In genomic region chr5:144122641-144123040, GRCh38 we compare ENCODE assay signal across 18 cellular contexts. TPM values are rescaled to one million over a fixed set of nuclear protein-coding genes. Genes with fewer than 3 reads are reported as not detected.
DNase-seq lines count a peak whose midpoint lies in the region; ATAC-seq, FAIRE-seq and TF ChIP-seq lines count a peak whose summit lies in the region.
"Had no signal": no experiment of that assay in that cellular context is flagged by ENCODE, and none has a peak within 500 bp of the region (broad histone marks: within the 10 kb centered on the region; RNA-seq: fewer than 3 reads in every experiment).

No MANE protein-coding gene starts in this region.

- H3F3A ChIP-seq in SK-N-SH (replicated peaks; ENCODE audit: insufficient read depth) = peaks cover 5% of the 10 kb centered on the region

- H3K27ac ChIP-seq in SK-N-SH (ENCODE audit: low read depth in 2 of 2, low read length in 1 of 2) (no peak overlapping the region), keratinocyte (ENCODE audit: control insufficient read depth, insufficient read depth, low read length) (no peak overlapping the region), coronary artery (no peak overlapping the region)
- H3K27ac ChIP-seq: 22Rv1, A549, C4-2B, HL-60 had no signal

- H3K79me2 ChIP-seq in SK-N-SH (ENCODE audit: insufficient read depth) (no peaks in the 10 kb centered on the region), keratinocyte (ENCODE audit: control insufficient read depth, insufficient read depth, low read length) (no peaks in the 10 kb centered on the region)

- H3K4me3 ChIP-seq in SK-N-SH (ENCODE audit: low read depth in 2 of 2, low read length in 1 of 2) (no peak overlapping the region), keratinocyte (ENCODE audit: control insufficient read depth in 2 of 3, extremely low read depth in 1 of 3, insufficient read depth in 2 of 3, low read depth in 1 of 3, low read length in 3 of 3) (no peak overlapping the region), coronary artery (no peak overlapping the region)
- H3K4me3 ChIP-seq: A549 had no signal

- H3K9ac ChIP-seq in SK-N-SH = no peak overlapping the region
- no peak overlapping the region for H3K9ac ChIP-seq in keratinocyte (ENCODE audit: control insufficient read depth, extremely low read depth, insufficient read depth, low read length)

- no peak for TF ChIP-seq EP300 in SK-N-SH (IDR thresholded peaks at IDR 0.05; ENCODE audit: borderline replicate concordance in 1 of 2, low read depth in 1 of 2, low read length in 1 of 2)

- H3K27me3 ChIP-seq in SK-N-SH (ENCODE audit: insufficient read depth) (no peaks in the 10 kb centered on the region), keratinocyte (ENCODE audit: control insufficient read depth, extremely low read depth, insufficient read depth, low read length) (no peaks in the 10 kb centered on the region)

- no peak for TF ChIP-seq CTCF in SK-N-SH (IDR thresholded peaks at IDR 0.05)
- no peak for TF ChIP-seq CTCF in keratinocyte (optimal IDR thresholded peaks at IDR 0.05 in 1 of 3, IDR thresholded peaks at IDR 0.05 in 1 of 3, conservative IDR thresholded peaks at IDR 0.05 in 1 of 3; ENCODE audit: extremely low read depth in 1 of 3, insufficient read depth in 2 of 3, low read length in 3 of 3)
- no peak for TF ChIP-seq CTCF in coronary artery (IDR thresholded peaks at IDR 0.05)

- no peak for TF ChIP-seq POLR2A in GM12892 (IDR thresholded peaks at IDR 0.05; ENCODE audit: low read depth, low read length)

- CTCF ChIA-PET in SK-N-SH (lab: Yijun Ruan, JAX) = interaction anchor here (1.3 to 3.5 kb wide), 2 partner anchors 10 to 19 kb away, joined by 4 to 12 read pairs; no protein-coding TSS in a partner anchor

- 80% methylated on average over 3 of the region's 3 CpGs for WGBS in SK-N-SH (ENCODE audit: low lambda C conversion rate)

- no peak for FAIRE-seq in keratinocyte (lab: Jason Lieb, UNC)
- no peak for FAIRE-seq in GM12892 (lab: Jason Lieb, UNC)
- FAIRE-seq: A549, H54 had no signal

- no peaks in the 10 kb centered on the region for H3K36me3 ChIP-seq in SK-N-SH (replicated peaks in 1 of 2; ENCODE audit: control insufficient read depth in 1 of 2, insufficient read depth in 2 of 2, low read length in 1 of 2)
- no peaks in the 10 kb centered on the region for H3K36me3 ChIP-seq in keratinocyte (ENCODE audit: control insufficient read depth in 2 of 2, extremely low read depth in 1 of 2, insufficient read depth in 2 of 2, low read length in 2 of 2)

- H3K4me1 ChIP-seq in SK-N-SH (ENCODE audit: control insufficient read depth in 1 of 2, insufficient read depth in 2 of 2, low read depth in 1 of 2, low read length in 1 of 2) (peaks cover 4 to 9% of the 10 kb centered on the region in 2 experiments; a peak in 3 of 4 replicates), keratinocyte (ENCODE audit: control insufficient read depth, extremely low read depth, insufficient read depth, low read length) (peaks cover 14% of the 10 kb centered on the region)
- H3K4me1 ChIP-seq: A549, Caco-2 had no signal

- no peak for TF ChIP-seq RAD21 in SK-N-SH (IDR thresholded peaks at IDR 0.05; ENCODE audit: low read length)

- ATAC-seq in SK-N-SH treated with all-trans-retinoic acid at 6 μM for 48 hours = no peak
- ATAC-seq: A549 had no signal

- no peak overlapping the region for H3K4me2 ChIP-seq in SK-N-SH
- H3K4me2 ChIP-seq in keratinocyte (ENCODE audit: control insufficient read depth, extremely low read depth, insufficient read depth, low read depth, low read length) = peak overlapping the region; percentile 35
- H3K4me2 ChIP-seq: A549 had no signal

- H4K20me1 ChIP-seq in SK-N-SH (ENCODE audit: insufficient read depth) = no peaks in the 10 kb centered on the region
- H4K20me1 ChIP-seq in keratinocyte (ENCODE audit: control insufficient read depth, extremely low read depth, insufficient read depth, low read length) = no peaks in the 10 kb centered on the region

- no peaks in the 10 kb centered on the region for H3K9me3 ChIP-seq in SK-N-SH
- no peaks in the 10 kb centered on the region for H3K9me3 ChIP-seq in keratinocyte (ENCODE audit: control insufficient read depth, low read depth, low read length)
- H3K9me3 ChIP-seq: A549, Caco-2 had no signal

- H3K9me2 ChIP-seq in SK-N-SH = no peaks in the 10 kb centered on the region

- dilution Hi-C loops in keratinocyte (cut with MboI; ENCODE audit: extremely low pct_ligation_motif_present, low sequenced_read_pairs) = no loop called here

- H2AFZ ChIP-seq in SK-N-SH (ENCODE audit: low read depth) (0 out of 2 replicates have a peak overlapping the region, but pooled peaks have one; percentile 14), keratinocyte (ENCODE audit: control insufficient read depth, low read length) (peak overlapping the region; percentile 52)

- DNase-seq in SK-N-SH = no peak
- DNase-seq in NCI-H82 (lab: John Stamatoyannopoulos, UW) = peak; percentile 93
- no peak for DNase-seq in keratinocyte (ENCODE audit: low read depth, low spot score)
- DNase-seq in GM12892 (ENCODE audit: insufficient read length) = no peak
- no peak for DNase-seq in NK-92 treated with Interleukin-12 subunit alpha and Interleukin-12 subunit beta, amount 100 ng/mL, for 24 hours (lab: John Stamatoyannopoulos, UW)
- DNase-seq in coronary artery (ENCODE audit: low spot score) = no peak
- DNase-seq: AML-193; Caco-2; CD4-positive, alpha-beta T cell; DMS79 treated with DMSO at 0.1 percent for 48 hours; GF-D8; HCEC 1CT had no signal

- H3K9me1 ChIP-seq in keratinocyte (ENCODE audit: control insufficient read depth, extremely low read depth, insufficient read depth, low read length) = no peaks in the 10 kb centered on the region

- POLR2A ChIA-PET in SK-N-SH (lab: Yijun Ruan, JAX) = no interaction called here

TF ChIP-seq in SK-N-SH treated with all-trans-retinoic acid at 6 μM for 48 hours, 23 proteins besides CTCF, POLR2A, EP300 and RAD21 (continues in another document):
- TF ChIP-seq TCF4 (CRISPR knock-in tag; IDR thresholded peaks at IDR 0.05; ENCODE audit: borderline replicate concordance) = no peak
- no peak for TF ChIP-seq ZC3H10 (CRISPR knock-in tag; IDR thresholded peaks at IDR 0.05)
- no peak for TF ChIP-seq ZNF70 (CRISPR knock-in tag; IDR thresholded peaks at IDR 0.05)
- TF ChIP-seq ARNTL (CRISPR knock-in tag; IDR thresholded peaks at IDR 0.05; ENCODE audit: borderline replicate concordance, low read depth) = no peak
- TF ChIP-seq, protein P1, sequence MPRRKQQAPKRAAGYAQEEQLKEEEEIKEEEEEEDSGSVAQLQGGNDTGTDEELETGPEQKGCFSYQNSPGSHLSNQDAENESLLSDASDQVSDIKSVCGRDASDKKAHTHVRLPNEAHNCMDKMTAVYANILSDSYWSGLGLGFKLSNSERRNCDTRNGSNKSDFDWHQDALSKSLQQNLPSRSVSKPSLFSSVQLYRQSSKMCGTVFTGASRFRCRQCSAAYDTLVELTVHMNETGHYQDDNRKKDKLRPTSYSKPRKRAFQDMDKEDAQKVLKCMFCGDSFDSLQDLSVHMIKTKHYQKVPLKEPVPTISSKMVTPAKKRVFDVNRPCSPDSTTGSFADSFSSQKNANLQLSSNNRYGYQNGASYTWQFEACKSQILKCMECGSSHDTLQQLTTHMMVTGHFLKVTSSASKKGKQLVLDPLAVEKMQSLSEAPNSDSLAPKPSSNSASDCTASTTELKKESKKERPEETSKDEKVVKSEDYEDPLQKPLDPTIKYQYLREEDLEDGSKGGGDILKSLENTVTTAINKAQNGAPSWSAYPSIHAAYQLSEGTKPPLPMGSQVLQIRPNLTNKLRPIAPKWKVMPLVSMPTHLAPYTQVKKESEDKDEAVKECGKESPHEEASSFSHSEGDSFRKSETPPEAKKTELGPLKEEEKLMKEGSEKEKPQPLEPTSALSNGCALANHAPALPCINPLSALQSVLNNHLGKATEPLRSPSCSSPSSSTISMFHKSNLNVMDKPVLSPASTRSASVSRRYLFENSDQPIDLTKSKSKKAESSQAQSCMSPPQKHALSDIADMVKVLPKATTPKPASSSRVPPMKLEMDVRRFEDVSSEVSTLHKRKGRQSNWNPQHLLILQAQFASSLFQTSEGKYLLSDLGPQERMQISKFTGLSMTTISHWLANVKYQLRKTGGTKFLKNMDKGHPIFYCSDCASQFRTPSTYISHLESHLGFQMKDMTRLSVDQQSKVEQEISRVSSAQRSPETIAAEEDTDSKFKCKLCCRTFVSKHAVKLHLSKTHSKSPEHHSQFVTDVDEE (CRISPR knock-in tag; IDR thresholded peaks at IDR 0.05) = no peak
- no peak for TF ChIP-seq ZNF565 (CRISPR knock-in tag; conservative IDR thresholded peaks at IDR 0.05; ENCODE audit: low read depth)

RNA-seq across cellular contexts. Expression of gene YIPF5, which starts 47.8 kb away (rescaled TPM):
- 36.2 and 61.1 TPM in 2 replicates for polyA plus RNA-seq in SK-N-SH (2012; rRNA removed)
- 40.3 and 50.0 TPM in 2 replicates for polyA plus RNA-seq in SK-N-SH (2012; cell fraction: cytosol; rRNA removed)
- 14.7 and 32.1 TPM in 2 replicates for polyA plus RNA-seq in SK-N-SH (2012; cell fraction: nucleus; rRNA removed)
- polyA plus RNA-seq in keratinocyte = 66.3 to 83.9 TPM (median 77.9 TPM) in 3 replicates
- polyA plus RNA-seq in keratinocyte (2011; ENCODE audit: low read depth) = 10.7 TPM
- 29.4 and 55.1 TPM in 2 replicates for polyA plus RNA-seq in keratinocyte (2011; cell fraction: cytosol; rRNA removed)
- polyA plus RNA-seq in keratinocyte (2011; cell fraction: nucleus; rRNA removed) = 63.8 and 83.5 TPM in 2 replicates
- polyA plus RNA-seq in keratinocyte (2012; ENCODE audit: low replicate concordance) = 37.0 and 52.5 TPM in 2 replicates
- polyA minus RNA-seq in keratinocyte = 21.8 to 84.0 TPM (median 67.9 TPM) in 3 replicates
- 28.6 TPM for polyA minus RNA-seq in keratinocyte (2011; cell fraction: cytosol; rRNA and poly(A)+ RNA removed)
- polyA minus RNA-seq in keratinocyte (2011; cell fraction: nucleus; rRNA and poly(A)+ RNA removed) = 27.6 and 63.0 TPM in 2 replicates
- polyA plus RNA-seq in GM12892 (2012; ENCODE audit: missing spikeins) = 25.9 TPM

RNA-seq across cellular contexts. Expression of gene KCTD16, which starts 48.0 kb away (rescaled TPM):
- 0.03 and 0.08 TPM in 2 replicates for polyA plus RNA-seq in SK-N-SH (2012; rRNA removed)
- 0.05 and 0.08 TPM in 2 replicates for polyA plus RNA-seq in SK-N-SH (2012; cell fraction: cytosol; rRNA removed)
- polyA plus RNA-seq in SK-N-SH (2012; cell fraction: nucleus; rRNA removed) = 0.06 and 0.11 TPM in 2 replicates
- polyA plus RNA-seq in keratinocyte = 0.02 to 0.08 TPM (median 0.04 TPM) in 3 replicates
- not detected for polyA plus RNA-seq in keratinocyte (2011; ENCODE audit: low read depth)
- 0.01 and 0.04 TPM in 2 replicates for polyA plus RNA-seq in keratinocyte (2011; cell fraction: cytosol; rRNA removed)
- polyA plus RNA-seq in keratinocyte (2011; cell fraction: nucleus; rRNA removed) = 0.01 and 0.03 TPM in 2 replicates
- polyA plus RNA-seq in keratinocyte (2012; ENCODE audit: low replicate concordance) = 0.03 TPM in 1 of 2 replicates, not detected in the other
- 0.03 to 0.59 TPM in 2 of 3 replicates, not detected in the other for polyA minus RNA-seq in keratinocyte
- polyA minus RNA-seq in keratinocyte (2011; cell fraction: cytosol; rRNA and poly(A)+ RNA removed) = not detected
- polyA minus RNA-seq in keratinocyte (2011; cell fraction: nucleus; rRNA and poly(A)+ RNA removed) = 0.08 and 0.11 TPM in 2 replicates
- 0.13 TPM for polyA plus RNA-seq in GM12892 (2012; ENCODE audit: missing spikeins)
